Comparison of ENCODE assay signal across 8 cellular contexts in genomic region chr1:40693425-40693824, GRCh38. TPM values are rescaled to one million over a fixed set of nuclear protein-coding genes. Genes with fewer than 3 reads are reported as not detected.
A peak's percentile ranks its signal among the peaks of the same experiment; 100 is the strongest.
DNase-seq lines count a peak whose midpoint lies in the region; ATAC-seq, FAIRE-seq and TF ChIP-seq lines count a peak whose summit lies in the region.
"Had no signal": no experiment of that assay in that cellular context is flagged by ENCODE, and none has a peak within 500 bp of the region (broad histone marks: within the 10 kb centered on the region; RNA-seq: fewer than 3 reads in every experiment).

No MANE protein-coding gene starts in this region.

- peak overlapping the region; percentile 69; the same call in 1 of the 2 replicates for H3K4me3 ChIP-seq in GM23338
- H3K4me3 ChIP-seq in RWPE2 (ENCODE audit: severe bottlenecking): no peak overlapping the region
- H3K4me3 ChIP-seq in endothelial cell of umbilical vein (replicated peaks in 1 of 3; ENCODE audit: insufficient read depth in 1 of 3, low read depth in 1 of 3, low read length in 3 of 3): no peak overlapping the region
- no peak overlapping the region for H3K4me3 ChIP-seq in sigmoid colon

- ATAC-seq in GM23338: no peak
- ATAC-seq in RWPE2 (ENCODE audit: low read depth): no peak
- ATAC-seq in GM19397 (IDR thresholded peaks at IDR 0.05; ENCODE audit: unreplicated experiment): no peak

- no peaks in the 10 kb centered on the region for H3K9me3 Mint-ChIP-seq in GM23338

- no peak overlapping the region for H2AFZ ChIP-seq in GM23338
- no peak overlapping the region for H2AFZ ChIP-seq in endothelial cell of umbilical vein (ENCODE audit: low read depth, low read length)

- POLR2A ChIA-PET in endothelial cell of umbilical vein (lab: Charles Lee): no interaction called here

- no peaks in the 10 kb centered on the region for H3F3A ChIP-seq in GM23338 (replicated peaks; ENCODE audit: low read depth)

- H3K36me3 ChIP-seq in GM23338 (ENCODE audit: insufficient read depth): no peaks in the 10 kb centered on the region
- H3K36me3 ChIP-seq in RWPE2 (ENCODE audit: low read depth): no peaks in the 10 kb centered on the region
- H3K36me3 ChIP-seq in endothelial cell of umbilical vein (ENCODE audit: control insufficient read depth in 2 of 2, extremely low read depth in 1 of 2, insufficient read depth in 2 of 2, low read length in 2 of 2): no peaks in the 10 kb centered on the region
- no peaks in the 10 kb centered on the region for H3K36me3 ChIP-seq in sigmoid colon

- peaks cover 12% of the 10 kb centered on the region for H3K27me3 Mint-ChIP-seq in GM23338 (ENCODE audit: insufficient read depth, low read depth, poor library complexity)

- H3K36me3 Mint-ChIP-seq in GM23338 (ENCODE audit: low read depth): peaks cover 3% of the 10 kb centered on the region; the same call in 1 of the 3 replicates

- H3K27ac ChIP-seq in GM23338 (ENCODE audit: low read depth) (no peak overlapping the region), RWPE2 (ENCODE audit: poor library complexity, severe bottlenecking) (peak overlapping the region; percentile 82), endothelial cell of umbilical vein (ENCODE audit: insufficient read depth, low read depth, low read length) (no peak overlapping the region), sigmoid colon (peak overlapping the region; percentile 98 to 100 (median 99))

- peaks cover 53% of the 10 kb centered on the region for H3K4me1 Mint-ChIP-seq in GM23338

- H4K20me1 ChIP-seq in GM23338 (replicated peaks; ENCODE audit: insufficient read depth) (peaks cover 21% of the 10 kb centered on the region), endothelial cell of umbilical vein (replicated peaks; ENCODE audit: control insufficient read depth, extremely low read depth, insufficient read depth, low read length) (no peaks in the 10 kb centered on the region)

- no peak for TF ChIP-seq POLR2A in endothelial cell of umbilical vein (IDR thresholded peaks at IDR 0.05; ENCODE audit: low read depth, low read length)
- no peak for TF ChIP-seq POLR2A in sigmoid colon (IDR thresholded peaks at IDR 0.05)

- no peaks in the 10 kb centered on the region for H3K9me2 ChIP-seq in GM23338 (ENCODE audit: insufficient read depth)

- no peak overlapping the region for H3K9ac ChIP-seq in endothelial cell of umbilical vein (replicated peaks; ENCODE audit: extremely low read depth, insufficient read depth, low read length)

- TF ChIP-seq CTCF in GM23338 (conservative IDR thresholded peaks at IDR 0.05; ENCODE audit: low read depth in 2 of 2): no peak
- no peak for TF ChIP-seq CTCF in RWPE2 (IDR thresholded peaks at IDR 0.05; ENCODE audit: poor library complexity, severe bottlenecking)
- no peak for TF ChIP-seq CTCF in endothelial cell of umbilical vein (IDR thresholded peaks at IDR 0.05; ENCODE audit: extremely low read depth in 1 of 2, insufficient read depth in 1 of 2, low read depth in 1 of 2, low read length in 2 of 2)
- no peak for TF ChIP-seq CTCF in sigmoid colon (IDR thresholded peaks at IDR 0.05)
- no peak for TF ChIP-seq CTCF in GM10266 (IDR thresholded peaks at IDR 0.05; ENCODE audit: control insufficient read depth, insufficient read depth, low read depth, missing control alignments)

- H3K4me1 ChIP-seq in GM23338 (ENCODE audit: insufficient read depth) (peaks cover 44% of the 10 kb centered on the region), RWPE2 (ENCODE audit: insufficient read depth, poor library complexity, severe bottlenecking) (peaks cover 14% of the 10 kb centered on the region), endothelial cell of umbilical vein (ENCODE audit: control insufficient read depth, extremely low read depth, insufficient read depth, low read length) (peaks cover 19% of the 10 kb centered on the region), sigmoid colon (peaks cover 0 to 48% (median 21%) of the 10 kb centered on the region in 4 donors)

- dilution Hi-C loops in endothelial cell of umbilical vein (cut with MboI; ENCODE audit: extremely low pct_ligation_motif_present, low sequenced_read_pairs): no loop called here

- 88 to 90% methylated on average over 1 of the region's 1 CpG for WGBS in sigmoid colon, 2 donors

- H3K9me1 ChIP-seq in endothelial cell of umbilical vein (replicated peaks; ENCODE audit: control insufficient read depth, extremely low read depth, insufficient read depth, low read length): no peaks in the 10 kb centered on the region

- H3K27ac Mint-ChIP-seq in GM23338: peak overlapping the region; percentile 71; the same call in 1 of the 2 replicates

- DNase-seq in GM23338 (ENCODE audit: low spot score) (no peak), RWPE2 (ENCODE audit: low spot score) (no peak), endothelial cell of umbilical vein (ENCODE audit: low read depth, low spot score) (no peak), sigmoid colon (no peak), islet precursor cell (no peak), GM10266 (ENCODE audit: extremely low spot score) (no peak)
- DNase-seq: activated CD8-positive, alpha-beta memory T cell treated with anti-CD3 and anti-CD28 coated beads, Interleukin-2, amount 50 U/mL, for 4 hours had no signal

- intact Hi-C loops in endothelial cell of umbilical vein (cut with micrococcal nuclease): loop anchor here (5.0 kb wide), 2 partner anchors 79 to 154 kb away; no protein-coding TSS in a partner anchor
- intact Hi-C loops in sigmoid colon (cut with DNase I): loop anchor here (2.0 to 10.0 kb wide), 3 partner anchors 15 to 251 kb away; partner anchors contain the start of gene KCNQ4

- H3K79me2 ChIP-seq in GM23338 (replicated peaks; ENCODE audit: insufficient read depth) (peaks cover 90% of the 10 kb centered on the region), endothelial cell of umbilical vein (ENCODE audit: control insufficient read depth, insufficient read depth, low read length) (peaks cover 59% of the 10 kb centered on the region)

- no peak for TF ChIP-seq EP300 in sigmoid colon (IDR thresholded peaks at IDR 0.05)

- no peak for FAIRE-seq in endothelial cell of umbilical vein (lab: Jason Lieb, UNC)

- peak overlapping the region; percentile 89 for H3K4me3 Mint-ChIP-seq in GM23338

- H3K4me2 ChIP-seq in GM23338: 0 out of 2 replicates have a peak overlapping the region, but pooled peaks have one; percentile 92
- peak overlapping the region; percentile 95 for H3K4me2 ChIP-seq in endothelial cell of umbilical vein (ENCODE audit: insufficient read depth, low read length)

- H3K9me3 ChIP-seq in RWPE2 (ENCODE audit: severe bottlenecking): no peaks in the 10 kb centered on the region
- H3K9me3 ChIP-seq in endothelial cell of umbilical vein (replicated peaks; ENCODE audit: control insufficient read depth, insufficient read depth, low read length): no peaks in the 10 kb centered on the region
- no peaks in the 10 kb centered on the region for H3K9me3 ChIP-seq in sigmoid colon

- H3K27me3 ChIP-seq in GM23338 (ENCODE audit: insufficient read depth) (no peaks in the 10 kb centered on the region), RWPE2 (ENCODE audit: insufficient read depth, poor library complexity, severe bottlenecking) (no peaks in the 10 kb centered on the region), endothelial cell of umbilical vein (ENCODE audit: control insufficient read depth in 2 of 2, insufficient read depth in 2 of 2, low read length in 2 of 2) (no peaks in the 10 kb centered on the region), sigmoid colon (no peaks in the 10 kb centered on the region)

- TSS peak; percentile 15 for BruUV-seq in endothelial cell of umbilical vein (replicated peaks; lab: Mats Ljungman, UMichigan)

- CTCF ChIA-PET in endothelial cell of umbilical vein (lab: Charles Lee): interaction anchor here (2.8 kb wide), 1 partner anchor 10 kb away, joined by 12 read pairs; no protein-coding TSS in a partner anchor

TF ChIP-seq in GM23338, 12 proteins besides CTCF, POLR2A, EP300 and RAD21 (continues in another document):
- no peak for TF ChIP-seq EZH2phosphoT487 (IDR thresholded peaks at IDR 0.05; ENCODE audit: unreplicated experiment)
- no peak for TF ChIP-seq CREB1 (CRISPR knock-in tag; IDR thresholded peaks at IDR 0.05; ENCODE audit: low read depth)
- no peak for TF ChIP-seq ZNF114 (CRISPR knock-in tag; IDR thresholded peaks at IDR 0.05)
- no peak for TF ChIP-seq ZNF331 (CRISPR knock-in tag; IDR thresholded peaks at IDR 0.05; ENCODE audit: low read depth)

TF ChIP-seq in endothelial cell of umbilical vein, 7 proteins besides CTCF, POLR2A, EP300 and RAD21 (continues in another document):
- no peak for TF ChIP-seq MAX (IDR thresholded peaks at IDR 0.05; ENCODE audit: insufficient read depth, insufficient read length)
- no peak for TF ChIP-seq EZH2 (IDR thresholded peaks at IDR 0.05; ENCODE audit: borderline replicate concordance, low read depth, low read length, severe bottlenecking)

RNA-seq across cellular contexts. Expression of gene NFYC, which starts 1.9 kb away (rescaled TPM):
- 37.8 and 42.7 TPM in 2 replicates for total RNA-seq in GM23338 (2014; rRNA removed; shearing (Covaris generic))
- 34.5 and 36.2 TPM in 2 replicates for polyA plus RNA-seq in GM23338 (2016; fragmentation: Nextera tagmentation; extraction: Ambion mirVana)
- 44.0 and 51.1 TPM in 2 replicates for total RNA-seq in endothelial cell of umbilical vein
- 81.7 and 91.7 TPM in 2 replicates for polyA plus RNA-seq in endothelial cell of umbilical vein
- 50.5 and 55.2 TPM in 2 replicates for polyA plus RNA-seq in endothelial cell of umbilical vein (2011; cell fraction: cytosol; rRNA removed)
- 72.1 and 73.5 TPM in 2 replicates for polyA plus RNA-seq in endothelial cell of umbilical vein (2011; cell fraction: nucleus; rRNA removed)
- polyA plus RNA-seq in endothelial cell of umbilical vein (2012): 20.6 and 29.0 TPM in 2 replicates
- polyA minus RNA-seq in endothelial cell of umbilical vein: 51.9 and 58.8 TPM in 2 replicates
- polyA minus RNA-seq in endothelial cell of umbilical vein (2011; cell fraction: cytosol; rRNA and poly(A)+ RNA removed): 48.7 TPM
- 38.7 and 48.5 TPM in 2 replicates for polyA minus RNA-seq in endothelial cell of umbilical vein (2011; cell fraction: nucleus; rRNA and poly(A)+ RNA removed)
- 10 to 100 TPM; 38.0 to 53.5 (median 42.1) TPM for total RNA-seq in sigmoid colon
- polyA plus RNA-seq in sigmoid colon: 10 to 100 TPM; 39.0 to 42.9 (median 41.8) TPM

RNA-seq across cellular contexts. Expression of gene RIMS3, which starts 27.9 kb away (rescaled TPM):
- 19.7 and 27.2 TPM in 2 replicates for total RNA-seq in GM23338 (2014; rRNA removed; shearing (Covaris generic))
- polyA plus RNA-seq in GM23338 (2016; fragmentation: Nextera tagmentation; extraction: Ambion mirVana) (6.9 and 8.7 TPM in 2 replicates), endothelial cell of umbilical vein (0.08 and 0.14 TPM in 2 replicates), sigmoid colon (10 to 100 TPM in 1 of 3 donors, 1 to 10 TPM in 2; 1.2 to 13.7 (median 6.7) TPM)
- total RNA-seq in endothelial cell of umbilical vein (0.14 and 0.15 TPM in 2 replicates), sigmoid colon (1 to 10 TPM; 4.3 to 9.7 (median 5.7) TPM)
- 0.08 and 0.13 TPM in 2 replicates for polyA plus RNA-seq in endothelial cell of umbilical vein (2011; cell fraction: cytosol; rRNA removed)
- 0.18 and 0.21 TPM in 2 replicates for polyA plus RNA-seq in endothelial cell of umbilical vein (2011; cell fraction: nucleus; rRNA removed)
- 0.09 and 0.29 TPM in 2 replicates for polyA plus RNA-seq in endothelial cell of umbilical vein (2012)
- polyA minus RNA-seq in endothelial cell of umbilical vein: 0.21 and 0.63 TPM in 2 replicates
- 0.31 TPM for polyA minus RNA-seq in endothelial cell of umbilical vein (2011; cell fraction: cytosol; rRNA and poly(A)+ RNA removed)
- polyA minus RNA-seq in endothelial cell of umbilical vein (2011; cell fraction: nucleus; rRNA and poly(A)+ RNA removed): 0.05 and 0.29 TPM in 2 replicates

Comparison
In these comparisons a context has a peak if more than half of its experiments do, and no peak if none do; other contexts are left out.
1. H3K27ac ChIP-seq: peak in RWPE2 (single experiment) and sigmoid colon (4 of 4); none in GM23338 (single experiment) and endothelial cell of umbilical vein (single experiment).